1 cellular context compared by ENCODE assay signal in the genomic region with DNA sequence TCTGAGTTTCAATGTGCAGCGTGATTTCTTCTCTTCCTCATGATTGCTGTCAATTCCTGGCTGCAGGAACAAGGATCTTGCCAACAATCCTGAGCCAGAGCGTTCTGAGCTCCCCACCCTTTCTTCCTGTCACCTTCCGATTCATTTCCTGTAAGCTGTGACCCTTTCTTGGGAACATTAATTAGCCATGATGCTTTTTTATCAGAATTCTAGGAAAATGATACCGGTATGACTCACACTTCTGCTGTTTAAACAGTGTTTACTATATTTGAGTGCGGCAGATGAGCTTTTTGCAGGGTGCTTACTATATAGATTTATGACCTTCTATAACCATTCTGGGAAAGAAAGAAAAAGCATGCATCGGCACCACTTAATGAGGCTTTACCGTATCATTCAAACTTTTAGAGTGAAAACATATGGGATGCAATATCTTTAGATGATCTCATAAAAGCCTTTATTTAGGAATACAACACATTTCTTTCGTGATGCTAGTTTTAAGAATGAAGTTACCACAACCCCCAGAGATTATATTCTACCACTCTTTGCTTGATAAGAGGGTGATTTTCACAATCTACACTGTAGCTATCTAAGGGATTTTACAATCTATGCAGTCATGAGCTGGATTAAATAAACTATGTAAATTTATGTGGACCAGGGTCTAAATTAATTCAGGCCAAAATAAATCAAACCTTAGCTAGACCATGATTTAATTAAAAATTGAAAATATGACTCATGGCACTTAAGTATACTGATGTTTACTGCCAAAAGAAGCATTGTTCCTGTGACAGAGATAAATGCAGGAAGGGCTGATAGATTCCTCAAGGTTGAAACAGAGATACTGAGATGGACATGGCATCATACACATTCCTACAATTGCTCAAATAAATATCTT.
TF ChIP-seq lines count a peak whose summit lies in the region.

No MANE protein-coding gene starts in this region.

TF ChIP-seq in IMR-90, 13 proteins besides CTCF, POLR2A, EP300 and RAD21 (continued from another document):
- TF ChIP-seq, protein P1, sequence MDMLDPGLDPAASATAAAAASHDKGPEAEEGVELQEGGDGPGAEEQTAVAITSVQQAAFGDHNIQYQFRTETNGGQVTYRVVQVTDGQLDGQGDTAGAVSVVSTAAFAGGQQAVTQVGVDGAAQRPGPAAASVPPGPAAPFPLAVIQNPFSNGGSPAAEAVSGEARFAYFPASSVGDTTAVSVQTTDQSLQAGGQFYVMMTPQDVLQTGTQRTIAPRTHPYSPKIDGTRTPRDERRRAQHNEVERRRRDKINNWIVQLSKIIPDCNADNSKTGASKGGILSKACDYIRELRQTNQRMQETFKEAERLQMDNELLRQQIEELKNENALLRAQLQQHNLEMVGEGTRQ (IDR thresholded peaks at IDR 0.05; ENCODE audit: low read depth, low read length): no peak
- TF ChIP-seq MAFK (IDR thresholded peaks at IDR 0.05; ENCODE audit: low read depth, low read length): no peak
- peak; percentile 85 for TF ChIP-seq FOS (IDR thresholded peaks at IDR 0.05; ENCODE audit: low read depth, low read length)
- TF ChIP-seq BHLHE40 (IDR thresholded peaks at IDR 0.05; ENCODE audit: low read depth, low read length): 0 out of 2 replicates have a peak, but pooled peaks have one; percentile 10
- TF ChIP-seq NFE2L2 (IDR thresholded peaks at IDR 0.05; ENCODE audit: low read depth, low read length): no peak
- TF ChIP-seq RCOR1 (IDR thresholded peaks at IDR 0.05; ENCODE audit: insufficient replicate concordance, low read length): no peak
- TF ChIP-seq RFX5 (IDR thresholded peaks at IDR 0.05; ENCODE audit: low read depth, low read length): no peak
